35 cellular contexts compared by ENCODE assay signal in genomic region chr1:119681560-119681959, GRCh38.
"Had no signal": no experiment of that assay in that cellular context is flagged by ENCODE, and none has a peak within 500 bp of the region (broad histone marks: within the 10 kb centered on the region; RNA-seq: fewer than 3 reads in every experiment).

No MANE protein-coding gene starts in this region.

- H3K4me3 ChIP-seq: MG63 had no signal

- DNase-seq: Kasumi-1, MG63, MM.1S, MV-4-11, NCI-H1048, NCI-H1092, NCI-H1092 treated with DMSO at 0.1 percent for 48 hours, NCI-H1105, NCI-H1105 treated with DMSO at 0.1 percent for 48 hours, NCI-H1417, NCI-H1417 treated with DMSO at 0.1 percent for 48 hours, NCI-H1436, NCI-H1436 treated with DMSO at 0.1 percent for 48 hours, NCI-H146, NCI-H1694, NCI-H1694 treated with DMSO at 0.1 percent for 48 hours, NCI-H187, NCI-H187 treated with DMSO at 0.1 percent for 48 hours, NCI-H1930, NCI-H2029, NCI-H2029 treated with DMSO at 0.1 percent for 48 hours, NCI-H2081, NCI-H2081 treated with DMSO at 0.1 percent for 48 hours, NCI-H2107, NCI-H2171, NCI-H2171 treated with DMSO at 0.1 percent for 48 hours, NCI-H2227 treated with DMSO at 0.1 percent for 48 hours, NCI-H226, NCI-H345, NCI-H446, NCI-H446 treated with DMSO at 0.1 percent for 48 hours, NCI-H510A, NCI-H510A treated with DMSO at 0.1 percent for 48 hours, NCI-H524, NCI-H524 treated with DMSO at 0.1 percent for 48 hours had no signal

- H3K36me3 ChIP-seq: MG63 had no signal

- H3K9me3 ChIP-seq: MG63 had no signal
